9 cellular contexts compared by ENCODE assay signal in genomic region chr15:82709081-82709420, GRCh38. TPM values are rescaled to one million over a fixed set of nuclear protein-coding genes. Genes with fewer than 3 reads are reported as not detected.
DNase-seq lines count a peak whose midpoint lies in the region; FAIRE-seq and TF ChIP-seq lines count a peak whose summit lies in the region.
"Had no signal": no experiment of that assay in that cellular context is flagged by ENCODE, and none has a peak within 500 bp of the region (broad histone marks: within the 10 kb centered on the region; RNA-seq: fewer than 3 reads in every experiment).

No MANE protein-coding gene starts in this region.

- no peaks in the 10 kb centered on the region for H3F3A ChIP-seq in DOHH2 (ENCODE audit: control insufficient read depth, insufficient read depth)

- no peaks in the 10 kb centered on the region for H3K36me3 Mint-ChIP-seq in CD8-positive, alpha-beta memory T cell

- CTCF ChIA-PET in CD8-positive, alpha-beta memory T cell (lab: Charles Lee) = interaction anchor here (0.9 to 1.0 kb wide), 2 partner anchors 41 to 166 kb away, joined by 3 read pairs; no protein-coding TSS in a partner anchor

- H3K4me2 ChIP-seq in DOHH2 (ENCODE audit: low read length) (peak overlapping the region; percentile 81), KMS-11 (peak overlapping the region; percentile 63; the same call in 1 of the 2 replicates)

- TF ChIP-seq CTCF in DOHH2 (IDR thresholded peaks at IDR 0.05; ENCODE audit: low read depth, low read length, poor library complexity, severe bottlenecking) (no peak), KMS-11 (conservative IDR thresholded peaks at IDR 0.05; ENCODE audit: low read depth, low read length) (no peak), bronchial epithelial cell (IDR thresholded peaks at IDR 0.05; ENCODE audit: insufficient read depth, low read length, severe bottlenecking) (no peak)

- H3K27ac ChIP-seq in DOHH2 (ENCODE audit: low read depth, low read length) = no peak overlapping the region
- no peak overlapping the region for H3K27ac ChIP-seq in KMS-11
- H3K27ac ChIP-seq in CD8-positive, alpha-beta memory T cell (ENCODE audit: low read depth, low read length) = no peak overlapping the region

- H3K4me3 ChIP-seq in DOHH2 (ENCODE audit: low read length) = peak overlapping the region; percentile 67
- no peak overlapping the region for H3K4me3 ChIP-seq in KMS-11 (IDR thresholded peaks at IDR 0.05; ENCODE audit: insufficient read depth, low read depth, low read length)
- peak overlapping the region; percentile 68 for H3K4me3 ChIP-seq in bronchial epithelial cell (ENCODE audit: low read depth, low read length)
- H3K4me3 ChIP-seq in neuron (ENCODE audit: low read length) = peak overlapping the region; percentile 89
- no peak overlapping the region for H3K4me3 ChIP-seq in CD8-positive, alpha-beta memory T cell (ENCODE audit: low read length)

- no peaks in the 10 kb centered on the region for H3K9me3 ChIP-seq in DOHH2 (ENCODE audit: control insufficient read depth, insufficient read depth, low read length)
- H3K9me3 ChIP-seq in neuron (ENCODE audit: low read length) = no peaks in the 10 kb centered on the region
- H3K9me3 ChIP-seq in CD8-positive, alpha-beta memory T cell (ENCODE audit: low read length) = no peaks in the 10 kb centered on the region

- H3K9me2 ChIP-seq in DOHH2 (replicated peaks; ENCODE audit: control insufficient read depth, low read length) = no peaks in the 10 kb centered on the region

- H3K27ac Mint-ChIP-seq in CD8-positive, alpha-beta memory T cell = no peak overlapping the region
- H3K27ac Mint-ChIP-seq: stimulated activated naive CD8-positive, alpha-beta T cell treated with anti-CD3 and anti-CD28 coated beads, Interleukin-15, amount 100 ng/mL, for 72 hours had no signal

- H2AFZ ChIP-seq in KMS-11 (ENCODE audit: low read depth) = peak overlapping the region; percentile 59; the same call in 1 of the 2 replicates
- peak overlapping the region; percentile 99 for H2AFZ ChIP-seq in neuron (ENCODE audit: low read depth, low read length)

- peaks cover 0 to 2% (median 0%) of the 10 kb centered on the region in 5 donors for H3K9me3 Mint-ChIP-seq in CD8-positive, alpha-beta memory T cell
- H3K9me3 Mint-ChIP-seq: stimulated activated naive CD8-positive, alpha-beta T cell treated with anti-CD3 and anti-CD28 coated beads, Interleukin-15, amount 100 ng/mL, for 72 hours had no signal

- POLR2A ChIA-PET in CD8-positive, alpha-beta memory T cell (lab: Charles Lee) = no interaction called here

- H3K4me3 Mint-ChIP-seq in CD8-positive, alpha-beta memory T cell = no peak overlapping the region

- peaks cover 10% of the 10 kb centered on the region; the same call in 1 of the 2 replicates for H3K4me1 ChIP-seq in DOHH2 (ENCODE audit: control insufficient read depth, low read length)
- H3K4me1 ChIP-seq in KMS-11 (ENCODE audit: low read depth, poor library complexity, severe bottlenecking) = no peaks in the 10 kb centered on the region
- H3K4me1 ChIP-seq in neuron (ENCODE audit: insufficient read depth, low read length) = peaks cover 23% of the 10 kb centered on the region
- no peaks in the 10 kb centered on the region for H3K4me1 ChIP-seq in CD8-positive, alpha-beta memory T cell (ENCODE audit: insufficient read depth, low read length)

- H3K79me2 ChIP-seq in DOHH2 (ENCODE audit: control insufficient read depth, low read length) = no peaks in the 10 kb centered on the region
- H3K79me2 ChIP-seq in KMS-11 (ENCODE audit: insufficient read depth, low read depth) = no peaks in the 10 kb centered on the region

- H3K36me3 ChIP-seq in DOHH2 (ENCODE audit: control insufficient read depth, low read length) = no peaks in the 10 kb centered on the region
- no peaks in the 10 kb centered on the region for H3K36me3 ChIP-seq in KMS-11 (ENCODE audit: insufficient read depth)
- no peaks in the 10 kb centered on the region for H3K36me3 ChIP-seq in bronchial epithelial cell (ENCODE audit: control insufficient read depth, insufficient read depth, low read length)
- H3K36me3 ChIP-seq in neuron (ENCODE audit: insufficient read depth, low read length) = no peaks in the 10 kb centered on the region
- no peaks in the 10 kb centered on the region for H3K36me3 ChIP-seq in CD8-positive, alpha-beta memory T cell (ENCODE audit: insufficient read depth, low read length)

- no peak overlapping the region for H3K9ac ChIP-seq in KMS-11

- H3K27me3 ChIP-seq in DOHH2 (ENCODE audit: control insufficient read depth, low read length) (peaks cover 8% of the 10 kb centered on the region), KMS-11 (ENCODE audit: insufficient read depth, low read depth) (no peaks in the 10 kb centered on the region), bronchial epithelial cell (ENCODE audit: control insufficient read depth, insufficient read depth, low read length) (no peaks in the 10 kb centered on the region), neuron (ENCODE audit: insufficient read depth, low read length) (no peaks in the 10 kb centered on the region)
- H3K27me3 ChIP-seq in CD8-positive, alpha-beta memory T cell (ENCODE audit: insufficient read depth, low read length, poor library complexity, severe bottlenecking) = peaks cover 12% of the 10 kb centered on the region

- no peak for FAIRE-seq in bronchial epithelial cell (lab: Jason Lieb, UNC)

- peaks cover 6 to 30% of the 10 kb centered on the region in 2 donors for H3K27me3 Mint-ChIP-seq in CD8-positive, alpha-beta memory T cell

- H4K20me1 ChIP-seq in DOHH2 (ENCODE audit: control insufficient read depth, insufficient read depth, low read depth, low read length) (no peaks in the 10 kb centered on the region), KMS-11 (ENCODE audit: insufficient read depth) (no peaks in the 10 kb centered on the region)

- peaks cover 0 to 1% (median 0%) of the 10 kb centered on the region in 3 donors for H3K4me1 Mint-ChIP-seq in CD8-positive, alpha-beta memory T cell
- H3K4me1 Mint-ChIP-seq: stimulated activated naive CD8-positive, alpha-beta T cell treated with anti-CD3 and anti-CD28 coated beads, Interleukin-15, amount 100 ng/mL, for 72 hours had no signal

- no peak for DNase-seq in bronchial epithelial cell (ENCODE audit: low read depth)
- DNase-seq in cerebellar cortex (ENCODE audit: low spot score) = no peak
- no peak for DNase-seq in stimulated activated naive CD4-positive, alpha-beta T cell treated with Interleukin-2 at 50 U/mL for 16 hours (lab: John Stamatoyannopoulos, UW)
- DNase-seq in NCI-H2029 treated with DMSO at 0.1 percent for 48 hours (lab: John Stamatoyannopoulos, UW) = no peak
- no peak for DNase-seq in CD8-positive, alpha-beta memory T cell

RNA-seq across cellular contexts. Expression of gene AP3B2, which starts 0.6 kb away (rescaled TPM):
- total RNA-seq in bronchial epithelial cell = 0.13 TPM in 1 of 2 replicates, not detected in the other
- total RNA-seq in CD8-positive, alpha-beta memory T cell = under 1 TPM; 0.16 to 0.61 TPM
- polyA plus RNA-seq in CD8-positive, alpha-beta memory T cell = not detected

Comparison
In these comparisons a context has a peak if more than half of its experiments do, and no peak if none do; other contexts are left out.
1. H3K4me3 ChIP-seq: peak in DOHH2 (single experiment), bronchial epithelial cell (single experiment) and neuron (single experiment); none in KMS-11 (single experiment) and CD8-positive, alpha-beta memory T cell (single experiment).